In the genomic region with DNA sequence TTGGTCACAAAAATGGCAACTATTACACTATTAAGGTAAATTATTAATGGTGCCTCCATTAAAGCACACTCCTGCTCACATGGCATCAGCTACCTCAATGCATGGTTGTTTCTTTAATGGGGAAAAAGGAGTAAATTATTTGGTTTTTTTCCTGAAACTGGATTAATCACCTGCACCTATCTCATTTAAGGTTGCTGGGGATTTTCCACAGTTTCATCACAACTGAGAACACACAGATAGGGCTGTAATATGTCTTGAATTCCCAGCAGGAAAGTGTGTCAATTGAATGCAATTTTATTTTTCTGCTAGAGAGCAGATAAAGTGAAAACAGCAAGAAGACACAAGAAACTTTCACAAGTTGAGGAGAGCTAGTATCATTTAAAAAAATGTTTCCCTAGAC, we compare ENCODE assay signal across 13 cellular contexts. TPM values are rescaled to one million over a fixed set of nuclear protein-coding genes. Genes with fewer than 3 reads are reported as not detected.
DNase-seq lines count a peak whose midpoint lies in the region; ATAC-seq and TF ChIP-seq lines count a peak whose summit lies in the region.
"Had no signal": no experiment of that assay in that cellular context is flagged by ENCODE, and none has a peak within 500 bp of the region (broad histone marks: within the 10 kb centered on the region; RNA-seq: fewer than 3 reads in every experiment).

No MANE protein-coding gene starts in this region.

- no peak overlapping the region for H3K9ac ChIP-seq in OCI-LY1 (ENCODE audit: low read length)

- peaks cover 95% of the 10 kb centered on the region for H3K79me2 ChIP-seq in OCI-LY1 (ENCODE audit: insufficient read depth, low read length)

- peaks cover 88% of the 10 kb centered on the region for H3K4me1 ChIP-seq in left ventricle myocardium inferior
- peaks cover 56% of the 10 kb centered on the region for H3K4me1 ChIP-seq in OCI-LY1 (ENCODE audit: insufficient read depth, low read length, severe bottlenecking)
- H3K4me1 ChIP-seq in transverse colon: peaks cover 0 to 26% (median 6%) of the 10 kb centered on the region in 4 donors

- H2AFZ ChIP-seq in OCI-LY1 (ENCODE audit: low read length): no peak overlapping the region

- no peak for TF ChIP-seq POLR2A in transverse colon (IDR thresholded peaks at IDR 0.05)

- in situ Hi-C loops in transverse colon (cut with MboI; ENCODE audit: low pct_ligation_motif_present in 1 of 4, low pct_unique_long_range_greater_than_20kb in 1 of 4, low sequenced_read_pairs in 3 of 4): no loop called here

- no peaks in the 10 kb centered on the region for H3K9me3 ChIP-seq in left ventricle myocardium inferior (replicated peaks)
- H3K9me3 ChIP-seq in OCI-LY1 (ENCODE audit: low read length): no peaks in the 10 kb centered on the region
- H3K9me3 ChIP-seq in transverse colon: no peaks in the 10 kb centered on the region
- H3K9me3 ChIP-seq: gastrocnemius medialis had no signal

- H3K27me3 ChIP-seq in left ventricle myocardium inferior (ENCODE audit: low read depth) (no peaks in the 10 kb centered on the region), OCI-LY1 (ENCODE audit: insufficient read depth, low read length) (no peaks in the 10 kb centered on the region), transverse colon (no peaks in the 10 kb centered on the region)
- H3K27me3 ChIP-seq: gastrocnemius medialis had no signal

- H3F3A ChIP-seq in OCI-LY1 (ENCODE audit: insufficient read depth, low read length): no peaks in the 10 kb centered on the region

- no peaks in the 10 kb centered on the region for H4K20me1 ChIP-seq in OCI-LY1 (ENCODE audit: insufficient read depth, low read length)

- H3K4me2 ChIP-seq in OCI-LY1 (ENCODE audit: low read length): no peak overlapping the region

- H3K4me3 ChIP-seq in left ventricle myocardium inferior: no peak overlapping the region
- H3K4me3 ChIP-seq in OCI-LY1 (ENCODE audit: low read depth, low read length, poor library complexity, severe bottlenecking): no peak overlapping the region
- H3K4me3 ChIP-seq in fibroblast of mammary gland (ENCODE audit: control insufficient read depth, low read depth, low read length): no peak overlapping the region
- no peak overlapping the region for H3K4me3 ChIP-seq in transverse colon
- H3K4me3 ChIP-seq: gastrocnemius medialis had no signal

- peak overlapping the region; percentile 54 for H3K27ac ChIP-seq in left ventricle myocardium inferior (replicated peaks)
- H3K27ac ChIP-seq in OCI-LY1 (ENCODE audit: low read depth, low read length, poor library complexity, severe bottlenecking): peak overlapping the region; percentile 3
- peak overlapping the region in 3 of 4 donors; percentile 18 to 23 (median 20) for H3K27ac ChIP-seq in transverse colon
- H3K27ac ChIP-seq: gastrocnemius medialis had no signal

- no peak for TF ChIP-seq EP300 in transverse colon (IDR thresholded peaks at IDR 0.05; ENCODE audit: low read depth)

- H3K9me2 ChIP-seq in OCI-LY1 (ENCODE audit: low read depth, low read length): no peaks in the 10 kb centered on the region

- ATAC-seq in HG03196 (IDR thresholded peaks at IDR 0.05; ENCODE audit: unreplicated experiment) (no peak), HG02610 (IDR thresholded peaks at IDR 0.05; ENCODE audit: unreplicated experiment) (no peak)
- ATAC-seq: gastrocnemius medialis had no signal

- intact Hi-C loops in left ventricle myocardium inferior (cut with micrococcal nuclease): no loop called here
- intact Hi-C loops in cardiac septum (cut with DNase I): no loop called here
- intact Hi-C loops in transverse colon (cut with DNase I; ENCODE audit: low total_unique reads): no loop called here

- H3K36me3 ChIP-seq in left ventricle myocardium inferior (peaks cover 12% of the 10 kb centered on the region), OCI-LY1 (ENCODE audit: insufficient read depth, low read length) (peaks cover 99% of the 10 kb centered on the region), transverse colon (no peaks in the 10 kb centered on the region)
- H3K36me3 ChIP-seq: gastrocnemius medialis had no signal

- DNase-seq in left ventricle myocardium inferior: no peak
- DNase-seq in cardiac septum (ENCODE audit: low spot score): no peak
- DNase-seq in fibroblast of mammary gland (ENCODE audit: low read depth): peak; percentile 72
- no peak for DNase-seq in transverse colon
- no peak for DNase-seq in COR-L47 (lab: John Stamatoyannopoulos, UW)
- DNase-seq: activated CD4-positive, CD25-positive, alpha-beta regulatory T cell; gastrocnemius medialis; NCI-H1436; NCI-H82; stimulated activated CD8-positive, alpha-beta memory T cell treated with anti-CD3 and anti-CD28 coated beads, Interleukin-4, amount 100 ng/mL, for 48 hours had no signal

- TF ChIP-seq CTCF in left ventricle myocardium inferior (IDR thresholded peaks at IDR 0.05; ENCODE audit: borderline replicate concordance): no peak
- TF ChIP-seq CTCF in OCI-LY1 (IDR thresholded peaks at IDR 0.05; ENCODE audit: low read length): no peak
- TF ChIP-seq CTCF in fibroblast of mammary gland (conservative IDR thresholded peaks at IDR 0.05; ENCODE audit: control insufficient read depth, insufficient read depth, low read depth, low read length): no peak
- no peak for TF ChIP-seq CTCF in transverse colon (IDR thresholded peaks at IDR 0.05)

RNA-seq across cellular contexts. Expression of a gene that starts 36.4 kb away (rescaled TPM):
- total RNA-seq in left ventricle myocardium inferior (22.9 TPM), cardiac septum (26.5 TPM), transverse colon (10 to 100 TPM in 3 of 4 donors, 1 to 10 TPM in 1; 6.7 to 25.7 (median 15.7) TPM)

Comparison
In these comparisons a context has a peak if more than half of its experiments do, and no peak if none do; other contexts are left out.
1. H3K27ac ChIP-seq: peak in every context shown above with its lines; median percentile 54 in left ventricle myocardium inferior; 20 in transverse colon; 3 in OCI-LY1.